Comparison of ENCODE assay signal across 11 cellular contexts in the genomic region with DNA sequence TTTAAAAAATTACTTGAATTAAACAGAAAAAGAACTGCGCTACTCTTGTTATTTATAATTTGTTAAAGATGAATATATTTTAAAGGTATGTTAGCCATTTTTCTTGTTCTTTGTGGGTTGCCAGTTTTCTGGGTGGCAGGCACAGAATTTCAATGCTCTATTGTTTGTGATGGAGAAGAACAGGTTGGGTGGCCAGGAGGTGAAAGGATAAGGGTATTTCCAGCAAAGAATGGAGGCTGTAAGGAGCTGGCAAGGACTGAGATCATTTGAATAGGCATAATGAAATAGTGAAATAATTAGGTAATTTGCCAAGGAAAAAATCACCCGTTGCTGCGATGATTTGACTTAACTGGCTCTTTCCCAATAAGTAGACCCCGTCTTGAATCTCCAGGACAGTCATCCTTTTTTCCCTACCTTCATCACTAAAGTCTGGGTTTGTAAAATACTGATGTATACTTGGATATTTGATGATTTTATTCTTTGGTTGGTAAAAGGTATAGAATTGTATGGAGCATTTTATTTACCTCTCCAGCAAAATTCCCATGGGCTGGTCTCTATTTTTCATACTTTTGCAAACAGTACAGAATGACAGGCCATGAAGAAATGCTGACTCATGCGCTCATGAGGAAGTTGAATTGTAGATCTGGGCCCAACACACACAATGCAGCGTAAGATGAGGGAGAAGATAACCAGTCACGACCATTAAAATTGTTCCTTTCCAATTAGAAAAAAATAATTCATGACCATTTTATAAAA. TPM values are rescaled to one million over a fixed set of nuclear protein-coding genes. Genes with fewer than 3 reads are reported as not detected.
DNase-seq lines count a peak whose midpoint lies in the region; ATAC-seq lines count a peak whose summit lies in the region.
"Had no signal": no experiment of that assay in that cellular context is flagged by ENCODE, and none has a peak within 500 bp of the region (broad histone marks: within the 10 kb centered on the region; RNA-seq: fewer than 3 reads in every experiment).

No MANE protein-coding gene starts in this region.

- H3K27me3 ChIP-seq in neuronal stem cell (ENCODE audit: control insufficient read depth in 3 of 3, insufficient read depth in 3 of 3, low read depth in 1 of 3, low read length in 3 of 3), result no peaks in the 10 kb centered on the region

- H3K14ac ChIP-seq in neuronal stem cell (ENCODE audit: low read length), result no peak overlapping the region

- no peak overlapping the region for H2BK12ac ChIP-seq in neuronal stem cell (ENCODE audit: low read length)

- H3K23ac ChIP-seq in neuronal stem cell (ENCODE audit: low read depth, low read length, poor library complexity), result no peak overlapping the region

- peaks cover 3 to 8% of the 10 kb centered on the region in 2 donors for H3K4me1 ChIP-seq in neuronal stem cell (ENCODE audit: control insufficient read depth in 2 of 2, insufficient read depth in 1 of 2, low read depth in 1 of 2, low read length in 2 of 2)

- H2BK5ac ChIP-seq in neuronal stem cell (ENCODE audit: low read length), result no peak overlapping the region

- peak; percentile 71 for DNase-seq in GDM1 (lab: John Stamatoyannopoulos, UW)
- peak; percentile 66 for DNase-seq in NOMO-1 treated with dmso at 0.1 percent for 144 hours (lab: John Stamatoyannopoulos, UW; ENCODE audit: unreplicated experiment)
- DNase-seq in dedifferentiated amniotic fluid mesenchymal stem cell (ENCODE audit: extremely low spot score), result peak; percentile 19
- no peak for DNase-seq in neuronal stem cell (ENCODE audit: low spot score)
- DNase-seq in stimulated activated CD4-positive, alpha-beta T cell treated with anti-CD3 and anti-CD28 coated beads, Interleukin-4, amount 100 ng/mL, for 24 hours, result no peak
- no peak for DNase-seq in NCI-H748 (lab: John Stamatoyannopoulos, UW; ENCODE audit: unreplicated experiment)
- DNase-seq: activated CD4-positive, alpha-beta T cell treated with anti-CD3 and anti-CD28 coated beads, Interleukin-2, amount 10 ng/mL, durations not matched to agents 24 days and 14 days; naive B cell; NCI-H2081 treated with DMSO at 0.1 percent for 48 hours had no signal

- no peak overlapping the region for H3K4me3 ChIP-seq in neuronal stem cell (ENCODE audit: low read length in 2 of 2)

- no peak overlapping the region for H2BK120ac ChIP-seq in neuronal stem cell (ENCODE audit: low read depth, low read length)

- peak overlapping the region; percentile 29 for H2AFZ ChIP-seq in neuronal stem cell (ENCODE audit: low read length)

- H3K79me1 ChIP-seq in neuronal stem cell (ENCODE audit: low read depth, low read length), result no peaks in the 10 kb centered on the region

- H3K18ac ChIP-seq in neuronal stem cell (ENCODE audit: low read length), result no peak overlapping the region

- no peak overlapping the region for H3K9ac ChIP-seq in neuronal stem cell (ENCODE audit: low read depth, low read length, poor library complexity)

- H4K91ac ChIP-seq in neuronal stem cell (ENCODE audit: low read depth, low read length, poor library complexity), result no peak overlapping the region

- H4K8ac ChIP-seq in neuronal stem cell (ENCODE audit: low read depth, low read length), result no peak overlapping the region

- ATAC-seq in HG02870 (IDR thresholded peaks at IDR 0.05; ENCODE audit: unreplicated experiment) (no peak), GM21737 (IDR thresholded peaks at IDR 0.05; ENCODE audit: unreplicated experiment) (no peak)

- H2AK5ac ChIP-seq in neuronal stem cell (ENCODE audit: low read depth, low read length), result no peak overlapping the region

- no peak overlapping the region for H3K27ac ChIP-seq in neuronal stem cell (replicated peaks; ENCODE audit: low read length)

- no peak overlapping the region for H3K4me2 ChIP-seq in neuronal stem cell (ENCODE audit: insufficient read depth, low read length, poor library complexity, severe bottlenecking)

- no peaks in the 10 kb centered on the region for H3K9me3 ChIP-seq in neuronal stem cell (replicated peaks in 1 of 2; ENCODE audit: control insufficient read depth in 2 of 2, insufficient read depth in 1 of 2, low read depth in 1 of 2, low read length in 2 of 2)

- H3K4ac ChIP-seq in neuronal stem cell (ENCODE audit: low read length), result no peak overlapping the region

- H2BK15ac ChIP-seq in neuronal stem cell (ENCODE audit: low read length), result no peak overlapping the region

- no CpG with 5 or more reads among the region's 7 CpGs for WGBS in neuronal stem cell (ENCODE audit: extremely low coverage in 2 of 2, insufficient read length in 2 of 2, insufficient replicate concordance in 1 of 2), 2 donors

- H3K36me3 ChIP-seq in neuronal stem cell (replicated peaks in 1 of 2; ENCODE audit: control insufficient read depth in 2 of 2, insufficient read depth in 2 of 2, low read length in 2 of 2), result no peaks in the 10 kb centered on the region

RNA-seq across cellular contexts. Expression of gene GCNT2, which starts 2.5 kb away (rescaled TPM):
- polyA plus RNA-seq in neuronal stem cell (2013, experiment 1 of 2), result 20.2 TPM
- polyA plus RNA-seq in neuronal stem cell (2013, experiment 2 of 2), result 20.7 TPM

Comparison
In these comparisons a context has a peak if more than half of its experiments do, and no peak if none do; other contexts are left out.
1. DNase-seq: peak in GDM1 (single experiment), NOMO-1 treated with dmso at 0.1 percent for 144 hours (single experiment) and dedifferentiated amniotic fluid mesenchymal stem cell (single experiment); none in neuronal stem cell (single experiment), stimulated activated CD4-positive, alpha-beta T cell treated with anti-CD3 and anti-CD28 coated beads, Interleukin-4, amount 100 ng/mL, for 24 hours (single experiment) and NCI-H748 (single experiment).